Comparison of ENCODE assay signal across 34 cellular contexts in the genomic region with DNA sequence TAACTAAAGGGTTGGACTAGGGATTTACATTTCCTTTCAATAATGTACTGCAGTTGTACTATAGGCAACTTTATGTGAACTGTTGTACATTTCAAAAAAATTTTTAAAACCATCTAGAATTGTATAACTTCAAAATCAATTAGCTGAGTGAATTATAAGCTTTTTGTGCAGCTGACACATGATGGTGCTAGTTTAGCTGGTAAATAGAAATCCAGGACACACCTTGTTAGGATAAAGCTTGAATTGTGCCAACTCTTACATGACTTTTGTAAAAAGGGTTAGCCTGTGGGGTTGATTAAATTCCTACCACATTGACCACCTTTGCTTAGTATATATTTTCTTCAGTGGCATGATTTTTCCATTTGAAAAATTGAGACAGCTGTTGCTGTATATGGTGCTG.
"Had no signal": no experiment of that assay in that cellular context is flagged by ENCODE, and none has a peak within 500 bp of the region (broad histone marks: within the 10 kb centered on the region; RNA-seq: fewer than 3 reads in every experiment).

No MANE protein-coding gene starts in this region.

- H3K36me3 ChIP-seq: adrenal gland, ascending aorta, brain microvascular endothelial cell, breast epithelium had no signal

- DNase-seq: activated effector memory CD4-positive, alpha-beta T cell treated with anti-CD3 and anti-CD28 coated beads, Interleukin-2, amount 50 U/mL, for 16 hours; activated effector memory CD4-positive, alpha-beta T cell treated with Interleukin-2 at 50 U/mL for 16 hours; activated gamma-delta T cell; activated gamma-delta T cell treated with Interleukin-2 at 50 U/mL for 16 hours; activated naive CD4-positive, alpha-beta T cell; activated naive CD4-positive, alpha-beta T cell treated with anti-CD3 and anti-CD28 coated beads for 36 hours; activated naive CD4-positive, alpha-beta T cell treated with anti-CD3 and anti-CD28 coated beads, Interleukin-2, amount 10 ng/mL, durations not matched to agents 7 days and 5 days; activated naive CD4-positive, alpha-beta T cell treated with anti-CD3 and anti-CD28 coated beads, Interleukin-2, amount 50 U/mL, for 16 hours; activated naive CD4-positive, alpha-beta T cell treated with Interleukin-2 at 50 U/mL for 16 hours; activated naive CD8-positive, alpha-beta T cell treated with anti-CD3 and anti-CD28 coated beads for 36 hours; activated naive CD8-positive, alpha-beta T cell treated with anti-CD3 and anti-CD28 coated beads, Interleukin-2, amount 10 ng/mL, durations not matched to agents 7 days and 5 days; activated naive CD8-positive, alpha-beta T cell treated with anti-CD3 and anti-CD28 coated beads, Interleukin-2, amount 50 U/mL, for 24 hours; activated T-cell treated with anti-CD3 and anti-CD28 coated beads, Interleukin-2, amount 50 U/mL, for 1 hour; activated T-cell treated with anti-CD3 and anti-CD28 coated beads, Interleukin-2, amount 50 U/mL, for 24 hours; activated T-cell treated with anti-CD3 and anti-CD28 coated beads, Interleukin-2, amount 50 U/mL, for 4 hours; activated T-cell treated with anti-CD3 and anti-CD28 coated beads, Interleukin-2, amount 50 U/mL, for 48 hours; activated T-cell treated with anti-CD3 and anti-CD28 coated beads, Interleukin-2, amount 50 U/mL, for 72 hours; adrenal gland; amniotic stem cell; amygdala; anterior cingulate cortex; aorta; body of pancreas; brain microvascular endothelial cell; caudate nucleus; central memory CD4-positive, alpha-beta T cell; cerebellar nuclear complex had no signal

- H3K27ac ChIP-seq: adrenal gland, ascending aorta, body of pancreas, brain microvascular endothelial cell, breast epithelium, cardiac muscle cell had no signal

- ATAC-seq: activated naive CD4-positive, alpha-beta T cell treated with anti-CD3 and anti-CD28 coated beads, Interleukin-2, amount 50 U/mL, for 72 hours; activated naive CD8-positive, alpha-beta T cell treated with anti-CD3 and anti-CD28 coated beads, Interleukin-2, amount 50 U/mL, for 24 hours; activated T-cell treated with anti-CD3 and anti-CD28 coated beads, Interleukin-2, amount 50 U/mL, for 4 hours; activated T-cell treated with anti-CD3 and anti-CD28 coated beads, Interleukin-2, amount 50 U/mL, for 72 hours; activated T-helper 17 cell treated with anti-CD3 and anti-CD28 coated beads, Interleukin-2, amount 50 U/mL, for 72 hours; body of pancreas had no signal

- H3K9me3 ChIP-seq: adrenal gland, body of pancreas, breast epithelium had no signal

- H3K27me3 ChIP-seq: adrenal gland, ascending aorta, body of pancreas, brain microvascular endothelial cell, breast epithelium, cardiac muscle cell had no signal

- FAIRE-seq: astrocyte, bronchial epithelial cell had no signal

- H3K4me1 ChIP-seq: adrenal gland, ascending aorta, breast epithelium had no signal

- H3K4me3 ChIP-seq: adrenal gland, ascending aorta, body of pancreas, breast epithelium, cardiac muscle cell had no signal
